Comparison of ENCODE assay signal across 29 cellular contexts in the genomic region with DNA sequence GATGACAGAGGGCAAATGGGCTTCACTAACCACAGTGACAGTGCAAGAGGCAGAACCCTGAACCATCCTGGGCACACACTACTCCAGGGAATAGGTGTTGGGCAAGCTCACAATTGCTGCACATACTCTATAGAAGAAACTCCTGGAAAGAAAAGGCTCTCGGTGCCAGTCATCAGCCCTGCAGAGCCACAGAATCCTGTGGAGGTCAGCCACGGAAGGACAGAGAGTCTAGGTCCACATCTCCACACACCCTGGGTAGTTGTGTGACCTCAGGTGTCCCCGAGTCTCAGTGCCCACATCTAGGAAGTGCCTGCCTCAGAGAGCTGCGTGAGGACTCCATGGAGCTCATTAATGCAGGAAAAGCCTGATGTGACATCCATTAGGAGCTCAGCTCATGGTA. TPM values are rescaled to one million over a fixed set of nuclear protein-coding genes. Genes with fewer than 3 reads are reported as not detected.
"Had no signal": no experiment of that assay in that cellular context is flagged by ENCODE, and none has a peak within 500 bp of the region (broad histone marks: within the 10 kb centered on the region; RNA-seq: fewer than 3 reads in every experiment).

No MANE protein-coding gene starts in this region.

- DNase-seq: activated B cell treated with CpG ODN at 0.5 μM for 24 hours; activated CD4-positive, alpha-beta T cell treated with anti-CD3 and anti-CD28 coated beads for 1 hour; activated CD4-positive, alpha-beta T cell treated with anti-CD3 and anti-CD28 coated beads, Interleukin-2, amount 10 ng/mL, durations not matched to agents 24 days and 14 days; activated CD4-positive, alpha-beta T cell treated with anti-CD3 and anti-CD28 coated beads, Interleukin-2, amount 50 U/mL, for 48 hours; activated naive CD4-positive, alpha-beta T cell treated with Interleukin-2 at 50 U/mL for 16 hours; activated naive CD8-positive, alpha-beta T cell treated with anti-CD3 and anti-CD28 coated beads, Interleukin-2, amount 50 U/mL, for 24 hours; activated T-cell treated with anti-CD3 and anti-CD28 coated beads, Interleukin-2, amount 50 U/mL, for 1 hour; amygdala; KG1; MV-4-11; NCI-H1105; NCI-H1436; NCI-H1694 treated with DMSO at 0.1 percent for 48 hours; NCI-H2029 treated with DMSO at 0.1 percent for 48 hours; NCI-H345; NCI-H510A; NCI-H526 treated with DMSO at 0.1 percent for 48 hours; NCI-H82; OCI-M1; RPMI8226; T-helper 2 cell; T1000 had no signal

- H3K4me3 Mint-ChIP-seq: activated B cell treated with CpG ODN at 0.5 μM for 24 hours; activated CD4-positive, alpha-beta T cell treated with anti-CD3 and anti-CD28 coated beads, Interleukin-2, amount 10 ng/mL, durations not matched to agents 24 days and 14 days; activated naive CD8-positive, alpha-beta T cell treated with anti-CD3 and anti-CD28 coated beads, Interleukin-2, amount 50 U/mL, for 24 hours; brain; T-cell had no signal

- H3K27me3 ChIP-seq: cardiac muscle cell had no signal

- H3K4me1 Mint-ChIP-seq: activated B cell treated with CpG ODN at 0.5 μM for 24 hours; activated CD4-positive, alpha-beta T cell treated with anti-CD3 and anti-CD28 coated beads, Interleukin-2, amount 10 ng/mL, durations not matched to agents 24 days and 14 days; activated naive CD8-positive, alpha-beta T cell treated with anti-CD3 and anti-CD28 coated beads, Interleukin-2, amount 50 U/mL, for 24 hours; T-cell had no signal

- H3K9me3 Mint-ChIP-seq: activated B cell treated with CpG ODN at 0.5 μM for 24 hours; activated CD4-positive, alpha-beta T cell treated with anti-CD3 and anti-CD28 coated beads, Interleukin-2, amount 10 ng/mL, durations not matched to agents 24 days and 14 days; activated naive CD4-positive, alpha-beta T cell treated with anti-CD3 and anti-CD28 coated beads, Interleukin-2, amount 50 U/mL, for 72 hours; activated naive CD8-positive, alpha-beta T cell treated with anti-CD3 and anti-CD28 coated beads, Interleukin-2, amount 50 U/mL, for 24 hours; brain; IgD-negative memory B cell; T-cell had no signal

- H3K27ac Mint-ChIP-seq: activated B cell treated with CpG ODN at 0.5 μM for 24 hours; activated CD4-positive, alpha-beta T cell treated with anti-CD3 and anti-CD28 coated beads, Interleukin-2, amount 10 ng/mL, durations not matched to agents 24 days and 14 days; activated naive CD4-positive, alpha-beta T cell treated with anti-CD3 and anti-CD28 coated beads, Interleukin-2, amount 50 U/mL, for 72 hours; activated naive CD8-positive, alpha-beta T cell treated with anti-CD3 and anti-CD28 coated beads, Interleukin-2, amount 50 U/mL, for 24 hours; brain; IgD-negative memory B cell; T-cell had no signal

- H3K27ac ChIP-seq: cardiac muscle cell, SK-N-MC had no signal

- H3K27me3 Mint-ChIP-seq: activated B cell treated with CpG ODN at 0.5 μM for 24 hours; activated naive CD8-positive, alpha-beta T cell treated with anti-CD3 and anti-CD28 coated beads, Interleukin-2, amount 50 U/mL, for 24 hours; IgD-negative memory B cell had no signal

- H3K4me3 ChIP-seq: cardiac muscle cell, SK-N-MC had no signal

- H3K36me3 Mint-ChIP-seq: activated naive CD4-positive, alpha-beta T cell treated with anti-CD3 and anti-CD28 coated beads, Interleukin-2, amount 50 U/mL, for 72 hours; brain had no signal

- H3K36me3 ChIP-seq: cardiac muscle cell had no signal

RNA-seq across cellular contexts. Expression of gene ANGPTL2, which starts 16.0 kb away (rescaled TPM):
- total RNA-seq: activated B cell treated with CpG ODN at 0.5 μM for 24 hours; activated CD4-positive, alpha-beta T cell treated with anti-CD3 and anti-CD28 coated beads, Interleukin-2, amount 10 ng/mL, durations not matched to agents 24 days and 14 days; activated naive CD4-positive, alpha-beta T cell treated with anti-CD3 and anti-CD28 coated beads, Interleukin-2, amount 50 U/mL, for 72 hours; MCF 10A had no signal
